Comparison of ENCODE assay signal across 11 cellular contexts in genomic region chr2:127039387-127040031, GRCh38.
DNase-seq lines count a peak whose midpoint lies in the region; ATAC-seq and TF ChIP-seq lines count a peak whose summit lies in the region.
"Had no signal": no experiment of that assay in that cellular context is flagged by ENCODE, and none has a peak within 500 bp of the region (broad histone marks: within the 10 kb centered on the region; RNA-seq: fewer than 3 reads in every experiment).

No MANE protein-coding gene starts in this region.

- peak; percentile 68 for ATAC-seq in GM18867 (IDR thresholded peaks at IDR 0.05; ENCODE audit: unreplicated experiment)
- ATAC-seq in GM21528 (IDR thresholded peaks at IDR 0.05; ENCODE audit: low FRiP score, unreplicated experiment) = peak; percentile 50
- ATAC-seq in HG03280 (IDR thresholded peaks at IDR 0.05; ENCODE audit: unreplicated experiment) = peak; percentile 61
- ATAC-seq: right lobe of liver had no signal

- TF ChIP-seq CTCF in osteoblast (IDR thresholded peaks at IDR 0.05; ENCODE audit: extremely low read depth, low read depth, low read length) (no peak), brain microvascular endothelial cell (IDR thresholded peaks at IDR 0.05; ENCODE audit: low read depth, low read length, missing control alignments) (no peak)

- H3K36me3 ChIP-seq in osteoblast (ENCODE audit: insufficient read depth, low read length) (no peaks in the 10 kb centered on the region), brain microvascular endothelial cell (replicated peaks) (no peaks in the 10 kb centered on the region)
- H3K36me3 ChIP-seq: right lobe of liver had no signal

- H4K20me1 ChIP-seq in osteoblast (ENCODE audit: insufficient read depth, low read length) = no peaks in the 10 kb centered on the region

- H3K27me3 ChIP-seq in osteoblast (ENCODE audit: insufficient read depth, low read length) = no peaks in the 10 kb centered on the region
- no peaks in the 10 kb centered on the region for H3K27me3 ChIP-seq in brain microvascular endothelial cell (replicated peaks)
- H3K27me3 ChIP-seq: right lobe of liver had no signal

- H3K4me3 ChIP-seq in osteoblast (ENCODE audit: insufficient read depth, low read length) = no peak overlapping the region
- no peak overlapping the region for H3K4me3 ChIP-seq in brain microvascular endothelial cell (ENCODE audit: low read depth, low read length)
- H3K4me3 ChIP-seq: right lobe of liver had no signal

- in situ Hi-C loops in brain microvascular endothelial cell (cut with HindIII; ENCODE audit: low pct_ligation_motif_present, low sequenced_read_pairs) = no loop called here

- no peaks in the 10 kb centered on the region for H3K79me2 ChIP-seq in osteoblast (ENCODE audit: insufficient read depth, low read length)

- H3K27ac ChIP-seq in osteoblast (ENCODE audit: low read depth, low read length) = no peak overlapping the region
- no peak overlapping the region for H3K27ac ChIP-seq in brain microvascular endothelial cell
- H3K27ac ChIP-seq: right lobe of liver had no signal

- DNase-seq in osteoblast (ENCODE audit: insufficient read length, low spot score, missing footprints) (peak; percentile 83), brain microvascular endothelial cell (no peak), COLO829 (ENCODE audit: low spot score) (no peak), SKM-1 treated with dmso at 0.1 percent for 144 hours (lab: John Stamatoyannopoulos, UW; ENCODE audit: unreplicated experiment) (no peak)
- DNase-seq: activated naive CD4-positive, alpha-beta T cell treated with Interleukin-2 at 50 U/mL for 16 hours; NCI-H524 treated with DMSO at 0.1 percent for 48 hours; right lobe of liver; stimulated activated naive CD4-positive, alpha-beta T cell had no signal

- no peaks in the 10 kb centered on the region for H3K9me3 ChIP-seq in osteoblast (ENCODE audit: low read depth, low read length)
- H3K9me3 ChIP-seq: right lobe of liver had no signal

- no peaks in the 10 kb centered on the region for H3K4me1 ChIP-seq in osteoblast (ENCODE audit: insufficient read depth, low read length)

- no peak overlapping the region for H3K4me2 ChIP-seq in osteoblast (ENCODE audit: insufficient read depth, low read length)

- H2AFZ ChIP-seq in osteoblast (ENCODE audit: low read length) = no peak overlapping the region
